ENCODE assay signal across 8 cellular contexts in the genomic region with DNA sequence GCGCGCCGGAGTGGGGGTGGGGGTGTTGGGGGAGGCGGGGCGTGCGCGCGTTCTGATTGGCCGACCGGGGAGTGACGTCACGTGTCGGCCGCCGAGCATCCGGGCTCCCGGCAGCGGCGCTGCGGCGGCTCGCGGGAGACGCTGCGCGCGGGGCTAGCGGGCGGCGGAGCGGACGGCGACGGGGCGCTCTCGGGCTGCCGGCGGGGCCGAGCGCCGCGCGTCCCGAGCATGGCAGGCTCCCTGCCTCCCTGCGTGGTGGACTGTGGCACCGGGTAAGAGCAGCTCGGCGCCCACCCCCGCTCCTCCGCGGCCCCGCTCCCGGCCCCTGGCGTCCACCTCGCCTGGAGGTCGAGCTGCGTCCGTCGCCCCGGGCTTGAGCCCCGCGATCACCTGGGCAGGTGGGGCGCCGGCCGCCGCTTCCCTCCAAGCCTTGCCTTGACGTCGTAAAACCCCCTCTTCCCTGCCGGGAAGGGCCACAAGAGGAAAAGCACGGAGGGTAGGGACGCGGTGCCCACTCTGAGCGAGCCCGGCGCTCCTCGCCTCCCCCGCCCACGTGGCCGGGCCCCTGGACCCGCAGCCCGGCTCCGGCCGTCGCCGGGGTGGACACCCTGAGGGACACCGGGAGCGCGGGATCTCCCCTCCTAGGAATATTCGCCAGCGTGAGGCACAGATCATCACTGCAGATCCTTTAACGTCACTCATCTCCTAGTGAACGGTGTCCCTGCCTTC. TPM values are rescaled to one million over a fixed set of nuclear protein-coding genes. Genes with fewer than 3 reads are reported as not detected.
A peak's percentile ranks its signal among the peaks of the same experiment; 100 is the strongest.
DNase-seq lines count a peak whose midpoint lies in the region; ATAC-seq and TF ChIP-seq lines count a peak whose summit lies in the region.

A gene (plus strand): TSS at position 98 of the 729 bp plus-strand sequence. CDS start 131 bp downstream, at position 229.

- dilution Hi-C loops in IMR-90 (cut with HindIII; ENCODE audit: low sequenced_read_pairs, unreplicated experiment) = no loop called here

- peak within 1 kb of the TSS; percentile 72; the same call in 2 of the 3 replicates for H2BK15ac ChIP-seq in IMR-90 (ENCODE audit: low read depth, low read length)

- peak within 1 kb of the TSS; percentile 99 for H2AFZ ChIP-seq in IMR-90 (replicated peaks; ENCODE audit: low read length, poor library complexity)

- H4K5ac ChIP-seq in IMR-90 (ENCODE audit: low read depth, low read length) = peak within 1 kb of the TSS; percentile 100

- peak within 1 kb of the TSS; percentile 81 for H3K23ac ChIP-seq in IMR-90 (ENCODE audit: low read depth, low read length)

- peak within 1 kb of the TSS; percentile 43 for H3K56ac ChIP-seq in IMR-90 (ENCODE audit: extremely low read depth, insufficient read depth, low read length)

- peak within 1 kb of the TSS; percentile 76 for H2BK5ac ChIP-seq in IMR-90 (ENCODE audit: low read depth, low read length, poor library complexity, severe bottlenecking)

- WGBS in IMR-90 (ENCODE audit: extremely low coverage in 2 of 2, insufficient read length in 1 of 2), 2 experiments = 1% methylated on average over 42 of the region's 92 CpGs; no CpG with 5 or more reads in 1 of the 2 experiments
- WGBS in suprapubic skin = 1% methylated on average over 43 of the region's 92 CpGs

- no peak for TF ChIP-seq RAD21 in IMR-90 (IDR thresholded peaks at IDR 0.05; ENCODE audit: low read length)

- no peaks in the 10 kb centered on the region; the same call in 1 of the 2 replicates for H3K9me1 ChIP-seq in IMR-90 (ENCODE audit: insufficient read depth, low read length)

- peak within 1 kb of the TSS; percentile 51; the same call in 1 of the 2 replicates for H2BK20ac ChIP-seq in IMR-90 (ENCODE audit: low read depth, low read length)

- TF ChIP-seq POLR2A in IMR-90 (IDR thresholded peaks at IDR 0.05; ENCODE audit: low read depth, low read length) (peak; percentile 81), suprapubic skin (IDR thresholded peaks at IDR 0.05) (peak; percentile 15 to 75)

- peaks cover 0 to 18% of the 10 kb centered on the region in 2 experiments; a peak in 3 of 4 replicates for H3K79me1 ChIP-seq in IMR-90 (ENCODE audit: low read depth in 1 of 2, low read length in 2 of 2)

- H3K4ac ChIP-seq in IMR-90 (ENCODE audit: low read depth, low read length) = peak within 1 kb of the TSS; percentile 93

- H2AK5ac ChIP-seq in IMR-90 (ENCODE audit: low read depth, low read length) = peak within 1 kb of the TSS; percentile 48

- ATAC-seq in GM21526 (IDR thresholded peaks at IDR 0.05; ENCODE audit: low FRiP score, unreplicated experiment) (peak; percentile 83), IMR-90 (ENCODE audit: low read depth) (peak; percentile 87), omental fat pad (ENCODE audit: low FRiP score) (peak; percentile 93)

- H3K9ac ChIP-seq in IMR-90 (ENCODE audit: low read depth, low read length) = peak within 1 kb of the TSS; percentile 91

- peak within 1 kb of the TSS; percentile 87 for H3K14ac ChIP-seq in IMR-90 (replicated peaks; ENCODE audit: low read depth, low read length)

- TF ChIP-seq CTCF in IMR-90 (conservative IDR thresholded peaks at IDR 0.05; ENCODE audit: low read depth, low read length) (no peak), omental fat pad (IDR thresholded peaks at IDR 0.05) (no peak), suprapubic skin (IDR thresholded peaks at IDR 0.05) (no peak)

- H3K27ac ChIP-seq in IMR-90 (ENCODE audit: insufficient read depth, low read length) (peak within 1 kb of the TSS; percentile 93), suprapubic skin (peak within 1 kb of the TSS; percentile 89)

- CTCF ChIA-PET in IMR-90 (lab: Yijun Ruan, JAX) = no interaction called here

- peaks cover 2% of the 10 kb centered on the region; the same call in 1 of the 2 replicates for H3K9me3 ChIP-seq in IMR-90 (ENCODE audit: control insufficient read depth, insufficient read depth, low read length)
- H3K9me3 ChIP-seq in suprapubic skin = no peaks in the 10 kb centered on the region

- H2BK120ac ChIP-seq in IMR-90 (ENCODE audit: low read depth, low read length) = peak within 1 kb of the TSS; percentile 85

- H3K4me3 ChIP-seq in IMR-90 (ENCODE audit: insufficient read depth, low read depth, low read length) (peak within 1 kb of the TSS; percentile 92), suprapubic skin (peak within 1 kb of the TSS; percentile 86)

- BruUV-seq in IMR-90 (replicated peaks; lab: Mats Ljungman, UMichigan) = no TSS peak

- peak within 1 kb of the TSS; percentile 100 for H3K4me2 ChIP-seq in IMR-90 (ENCODE audit: low read depth, low read length)

- H3K27me3 ChIP-seq in IMR-90 (ENCODE audit: control insufficient read depth, insufficient read depth, low read length) (no peaks in the 10 kb centered on the region), suprapubic skin (no peaks in the 10 kb centered on the region)

- in situ Hi-C loops in IMR-90 (cut with MboI; ENCODE audit: low sequenced_read_pairs) (no loop called here), SK-MEL-5 (cut with HindIII; ENCODE audit: low pct_unique_long_range_greater_than_20kb, low sequenced_read_pairs) (no loop called here)

- peak within 1 kb of the TSS; percentile 85 for H4K91ac ChIP-seq in IMR-90 (ENCODE audit: insufficient read depth, low read depth, low read length)

- H4K8ac ChIP-seq in IMR-90 (ENCODE audit: low read depth in 2 of 2, low read length in 2 of 2) = peak within 1 kb of the TSS; percentile 98 to 99

- peak; percentile 84 for DNase-seq in EH (ENCODE audit: low read depth)
- peak; percentile 79 for DNase-seq in IMR-90
- DNase-seq in SK-MEL-5 (ENCODE audit: low read depth, low spot score) = peak; percentile 89
- peak; percentile 88 for DNase-seq in activated naive CD4-positive, alpha-beta T cell treated with anti-CD3 and anti-CD28 coated beads, Interleukin-2, amount 50 U/mL, for 16 hours
- DNase-seq in globus pallidus (ENCODE audit: low spot score) = peak; percentile 85
- DNase-seq in omental fat pad (ENCODE audit: low spot score) = peak; percentile 63
- DNase-seq in suprapubic skin (ENCODE audit: low spot score in 2 of 2) = peak; percentile 92 to 94

- no peaks in the 10 kb centered on the region for H4K20me1 ChIP-seq in IMR-90 (ENCODE audit: insufficient read depth, low read length)

- H3K36me3 ChIP-seq in IMR-90 (ENCODE audit: control insufficient read depth, insufficient read depth, low read length) (no peaks in the 10 kb centered on the region), suprapubic skin (no peaks in the 10 kb centered on the region)

- H2AK9ac ChIP-seq in IMR-90 (replicated peaks; ENCODE audit: low read depth, low read length, poor library complexity) = peak within 1 kb of the TSS; percentile 88

- TF ChIP-seq EP300 in suprapubic skin (IDR thresholded peaks at IDR 0.05) = no peak

- H3K4me1 ChIP-seq in IMR-90 (ENCODE audit: control insufficient read depth, insufficient read depth, low read length) (peaks cover 7% of the 10 kb centered on the region), suprapubic skin (peaks cover 21% of the 10 kb centered on the region)

- POLR2A ChIA-PET in IMR-90 (lab: Charles Lee; ENCODE audit: unreplicated experiment) = no interaction called here

- H3K18ac ChIP-seq in IMR-90 (ENCODE audit: low read depth, low read length) = peak within 1 kb of the TSS; percentile 96

- intact Hi-C loops in IMR-90 (cut with micrococcal nuclease) = no loop called here

TF ChIP-seq in IMR-90, 13 proteins besides CTCF, POLR2A, EP300 and RAD21:
- TF ChIP-seq RFX5 (IDR thresholded peaks at IDR 0.05; ENCODE audit: low read depth, low read length) (no peak), MXI1 (IDR thresholded peaks at IDR 0.05; ENCODE audit: borderline replicate concordance, low read depth, low read length) (peak; percentile 87; the same call in 1 of the 2 replicates)
- TF ChIP-seq, protein P1, sequence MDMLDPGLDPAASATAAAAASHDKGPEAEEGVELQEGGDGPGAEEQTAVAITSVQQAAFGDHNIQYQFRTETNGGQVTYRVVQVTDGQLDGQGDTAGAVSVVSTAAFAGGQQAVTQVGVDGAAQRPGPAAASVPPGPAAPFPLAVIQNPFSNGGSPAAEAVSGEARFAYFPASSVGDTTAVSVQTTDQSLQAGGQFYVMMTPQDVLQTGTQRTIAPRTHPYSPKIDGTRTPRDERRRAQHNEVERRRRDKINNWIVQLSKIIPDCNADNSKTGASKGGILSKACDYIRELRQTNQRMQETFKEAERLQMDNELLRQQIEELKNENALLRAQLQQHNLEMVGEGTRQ (IDR thresholded peaks at IDR 0.05; ENCODE audit: low read depth, low read length) = peak; percentile 54; the same call in 1 of the 2 replicates

RNA-seq across cellular contexts. Expression of the gene that starts here (rescaled TPM):
- total RNA-seq in IMR-90 (2012; rRNA removed) = 3.0 and 4.2 TPM in 2 replicates
- polyA plus RNA-seq in IMR-90 (2012; rRNA removed) = 5.0 and 6.1 TPM in 2 replicates
- 5.0 and 7.5 TPM in 2 replicates for polyA plus RNA-seq in IMR-90 (2012; cell fraction: cytosol; rRNA removed)
- polyA plus RNA-seq in IMR-90 (2012; cell fraction: nucleus; rRNA removed; ENCODE audit: low replicate concordance) = 8.2 and 13.0 TPM in 2 replicates
- 13.7 and 23.2 TPM in 2 replicates for total RNA-seq in SK-MEL-5 (2014; rRNA removed; shearing (Covaris generic))
- 20.7 and 26.0 TPM in 2 replicates for polyA plus RNA-seq in SK-MEL-5 (2015; cell fraction: cytosol; rRNA removed)
- 21.0 and 26.0 TPM in 2 replicates for polyA plus RNA-seq in SK-MEL-5 (2015; cell fraction: nucleus; rRNA removed)
- total RNA-seq in omental fat pad = 1 to 10 TPM; 2.6 to 7.1 (median 4.5) TPM
- 1 to 10 TPM; 4.5 to 10.0 (median 7.3) TPM for total RNA-seq in suprapubic skin

Comparison
In these comparisons a context has a peak if more than half of its experiments do, and no peak if none do; other contexts are left out.
1. Peak in every context shown above with its lines: DNase-seq, ATAC-seq, H3K4me3 ChIP-seq and H3K27ac ChIP-seq.